ENCODE assay signal across 1 cellular context in the genomic region with DNA sequence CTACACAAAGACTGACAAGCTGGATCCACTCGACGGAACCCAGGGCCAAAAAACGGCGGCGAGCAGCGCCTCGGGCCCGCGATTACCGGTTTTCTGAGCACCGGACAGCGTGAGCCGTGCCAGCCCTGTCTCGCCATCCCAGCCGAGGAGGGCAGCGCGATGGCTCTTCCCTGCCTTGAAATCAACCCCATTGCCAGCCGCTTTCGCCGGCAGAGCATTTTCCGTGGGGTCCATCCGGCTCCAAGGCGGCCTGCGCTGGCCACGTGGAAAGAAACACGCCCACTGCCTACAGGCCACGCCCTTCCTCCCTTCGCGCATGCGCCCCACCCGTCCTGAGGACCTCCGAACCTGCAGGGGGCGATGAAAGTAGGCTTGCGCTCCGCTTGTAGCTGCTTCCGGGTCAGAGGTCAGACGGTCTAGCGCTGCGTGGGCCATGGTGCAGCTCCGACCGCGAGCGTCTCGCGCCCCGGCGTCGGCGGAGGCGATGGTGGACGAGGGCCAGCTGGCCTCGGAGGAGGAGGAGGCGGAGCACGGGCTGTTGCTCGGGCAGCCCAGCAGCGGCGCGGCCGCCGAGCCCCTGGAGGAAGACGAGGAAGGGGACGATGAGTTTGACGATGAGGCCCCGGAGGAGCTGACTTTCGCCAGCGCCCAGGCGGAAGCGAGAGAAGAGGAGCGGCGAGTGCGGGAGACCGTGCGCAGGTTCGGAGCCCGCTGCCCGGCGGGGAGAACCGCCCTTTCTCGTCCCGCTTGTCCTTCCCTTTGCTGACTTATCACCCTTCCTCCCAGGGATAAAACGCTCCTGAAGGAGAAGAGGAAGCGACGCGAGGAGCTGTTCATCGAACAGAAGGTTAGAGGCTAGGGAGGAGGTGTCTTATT.
TF ChIP-seq lines count a peak whose summit lies in the region.

A gene (plus strand): TSS at position 410 of the 876 bp plus-strand sequence. CDS start 24 bp downstream, at position 434.

TF ChIP-seq in HepG2, 621 proteins besides CTCF, POLR2A, EP300 and RAD21 (continued from another document and continues in another):
- TF ChIP-seq HOXA3 (CRISPR knock-in tag; IDR thresholded peaks at IDR 0.05) (peak; percentile 98), ZNF124 (CRISPR knock-in tag; IDR thresholded peaks at IDR 0.05) (peak; percentile 88), PCBP2 (optimal IDR thresholded peaks at IDR 0.05; ENCODE audit: low read depth, low read length, poor library complexity, severe bottlenecking) (no peak), ZNF510 (CRISPR knock-in tag; IDR thresholded peaks at IDR 0.05; ENCODE audit: low read depth) (peak; percentile 77), NFYB (CRISPR knock-in tag; IDR thresholded peaks at IDR 0.05) (peak; percentile 36; the same call in 1 of the 2 replicates), MAZ (IDR thresholded peaks at IDR 0.05; ENCODE audit: borderline replicate concordance, low read depth, low read length) (peak; percentile 38; the same call in 1 of the 2 replicates), MAZ (CRISPR knock-in tag; IDR thresholded peaks at IDR 0.05; ENCODE audit: low read depth) (peak; percentile 97), ZFP36L2 (CRISPR knock-in tag; IDR thresholded peaks at IDR 0.05) (peak; percentile 88; the same call in 1 of the 2 replicates), SP4 (CRISPR knock-in tag; IDR thresholded peaks at IDR 0.05) (peak; percentile 98), ZSCAN20 (CRISPR knock-in tag; IDR thresholded peaks at IDR 0.05; ENCODE audit: borderline replicate concordance) (0 out of 2 replicates have a peak, but pooled peaks have one; percentile 81), ZNF775 (CRISPR knock-in tag; IDR thresholded peaks at IDR 0.05; ENCODE audit: borderline replicate concordance) (peak; percentile 80; the same call in 1 of the 2 replicates), HMGA1 (CRISPR knock-in tag; conservative IDR thresholded peaks at IDR 0.05) (no peak), PITX1 (CRISPR knock-in tag; IDR thresholded peaks at IDR 0.05) (peak; percentile 85), ZNF207 (IDR thresholded peaks at IDR 0.05; ENCODE audit: borderline replicate concordance) (no peak), ZNF678 (CRISPR knock-in tag; IDR thresholded peaks at IDR 0.05) (peak; percentile 90; the same call in 1 of the 2 replicates), ZNF670 (CRISPR knock-in tag; IDR thresholded peaks at IDR 0.05; ENCODE audit: borderline replicate concordance) (peak; percentile 99), ZNF343 (CRISPR knock-in tag; IDR thresholded peaks at IDR 0.05) (peak; percentile 89), NR1H2 (CRISPR knock-in tag; IDR thresholded peaks at IDR 0.05; ENCODE audit: borderline replicate concordance, low read depth) (peak; percentile 7; the same call in 1 of the 2 replicates), KAT2B (IDR thresholded peaks at IDR 0.05; ENCODE audit: borderline replicate concordance, low read depth, low read length) (0 out of 2 replicates have a peak, but pooled peaks have one; percentile 1), PHF5A (CRISPR knock-in tag; IDR thresholded peaks at IDR 0.05; ENCODE audit: low read depth, unreplicated experiment) (peak; percentile 93), RFX5 (IDR thresholded peaks at IDR 0.05; ENCODE audit: low read depth, low read length) (peak; percentile 12; the same call in 1 of the 2 replicates), MAFK (conservative IDR thresholded peaks at IDR 0.05 in 1 of 2, IDR thresholded peaks at IDR 0.05 in 1 of 2; ENCODE audit: low read length in 2 of 2) (no peak), RFX3 (CRISPR knock-in tag; IDR thresholded peaks at IDR 0.05) (no peak), CHD2 (IDR thresholded peaks at IDR 0.05; ENCODE audit: low read depth, low read length) (peak; percentile 78), NR2F6 (IDR thresholded peaks at IDR 0.05) (peak; percentile 98), NR2F6 (CRISPR knock-in tag; IDR thresholded peaks at IDR 0.05) (peak; percentile 100), TEAD3 (CRISPR knock-in tag; optimal IDR thresholded peaks at IDR 0.05; ENCODE audit: borderline replicate concordance) (peak; percentile 78), HNRNPL (IDR thresholded peaks at IDR 0.05; ENCODE audit: low read depth, low read length) (peak; percentile 63; the same call in 1 of the 2 replicates), ZFP36 (IDR thresholded peaks at IDR 0.05; ENCODE audit: borderline replicate concordance, low read depth, low read length, partially characterized antibody) (no peak), ZNF292 (CRISPR knock-in tag; IDR thresholded peaks at IDR 0.05; ENCODE audit: borderline replicate concordance, low read depth) (peak; percentile 83), SMYD3 (CRISPR knock-in tag; IDR thresholded peaks at IDR 0.05) (peak; percentile 97), RXRA (CRISPR knock-in tag; IDR thresholded peaks at IDR 0.05) (peak; percentile 94), ZBTB7B (CRISPR knock-in tag; IDR thresholded peaks at IDR 0.05) (peak; percentile 84), HOXA7 (CRISPR knock-in tag; IDR thresholded peaks at IDR 0.05) (peak; percentile 93; the same call in 1 of the 2 replicates), FOXJ3 (CRISPR knock-in tag; IDR thresholded peaks at IDR 0.05; ENCODE audit: borderline replicate concordance) (peak; percentile 80; the same call in 1 of the 2 replicates), ZNF367 (CRISPR knock-in tag; IDR thresholded peaks at IDR 0.05; ENCODE audit: borderline replicate concordance) (peak; percentile 23; the same call in 1 of the 2 replicates), ATRX (CRISPR knock-in tag; IDR thresholded peaks at IDR 0.05; ENCODE audit: borderline replicate concordance) (no peak), ZNF564 (CRISPR knock-in tag; IDR thresholded peaks at IDR 0.05) (peak; percentile 81), ZNF205 (CRISPR knock-in tag; IDR thresholded peaks at IDR 0.05) (peak; percentile 95), ZNF432 (CRISPR knock-in tag; IDR thresholded peaks at IDR 0.05; ENCODE audit: borderline replicate concordance) (no peak), ZBTB21 (CRISPR knock-in tag; IDR thresholded peaks at IDR 0.05) (no peak), KLF13 (CRISPR knock-in tag; IDR thresholded peaks at IDR 0.05) (peak; percentile 65), ESRRA (CRISPR knock-in tag; IDR thresholded peaks at IDR 0.05; ENCODE audit: low read depth) (peak; percentile 68; the same call in 1 of the 2 replicates), RELA (CRISPR knock-in tag; IDR thresholded peaks at IDR 0.05) (no peak)
- TF ChIP-seq, protein P1, sequence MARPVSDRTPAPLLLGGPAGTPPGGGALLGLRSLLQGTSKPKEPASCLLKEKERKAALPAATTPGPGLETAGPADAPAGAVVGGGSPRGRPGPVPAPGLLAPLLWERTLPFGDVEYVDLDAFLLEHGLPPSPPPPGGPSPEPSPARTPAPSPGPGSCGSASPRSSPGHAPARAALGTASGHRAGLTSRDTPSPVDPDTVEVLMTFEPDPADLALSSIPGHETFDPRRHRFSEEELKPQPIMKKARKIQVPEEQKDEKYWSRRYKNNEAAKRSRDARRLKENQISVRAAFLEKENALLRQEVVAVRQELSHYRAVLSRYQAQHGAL (CRISPR knock-in tag; IDR thresholded peaks at IDR 0.05; ENCODE audit: not compliant biosample characterization): peak; percentile 95
- TF ChIP-seq, protein P2, sequence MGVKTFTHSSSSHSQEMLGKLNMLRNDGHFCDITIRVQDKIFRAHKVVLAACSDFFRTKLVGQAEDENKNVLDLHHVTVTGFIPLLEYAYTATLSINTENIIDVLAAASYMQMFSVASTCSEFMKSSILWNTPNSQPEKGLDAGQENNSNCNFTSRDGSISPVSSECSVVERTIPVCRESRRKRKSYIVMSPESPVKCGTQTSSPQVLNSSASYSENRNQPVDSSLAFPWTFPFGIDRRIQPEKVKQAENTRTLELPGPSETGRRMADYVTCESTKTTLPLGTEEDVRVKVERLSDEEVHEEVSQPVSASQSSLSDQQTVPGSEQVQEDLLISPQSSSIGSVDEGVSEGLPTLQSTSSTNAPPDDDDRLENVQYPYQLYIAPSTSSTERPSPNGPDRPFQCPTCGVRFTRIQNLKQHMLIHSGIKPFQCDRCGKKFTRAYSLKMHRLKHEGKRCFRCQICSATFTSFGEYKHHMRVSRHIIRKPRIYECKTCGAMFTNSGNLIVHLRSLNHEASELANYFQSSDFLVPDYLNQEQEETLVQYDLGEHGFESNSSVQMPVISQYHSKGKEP (CRISPR knock-in tag; IDR thresholded peaks at IDR 0.05): peak; percentile 20; the same call in 1 of the 2 replicates
- TF ChIP-seq, protein P3, sequence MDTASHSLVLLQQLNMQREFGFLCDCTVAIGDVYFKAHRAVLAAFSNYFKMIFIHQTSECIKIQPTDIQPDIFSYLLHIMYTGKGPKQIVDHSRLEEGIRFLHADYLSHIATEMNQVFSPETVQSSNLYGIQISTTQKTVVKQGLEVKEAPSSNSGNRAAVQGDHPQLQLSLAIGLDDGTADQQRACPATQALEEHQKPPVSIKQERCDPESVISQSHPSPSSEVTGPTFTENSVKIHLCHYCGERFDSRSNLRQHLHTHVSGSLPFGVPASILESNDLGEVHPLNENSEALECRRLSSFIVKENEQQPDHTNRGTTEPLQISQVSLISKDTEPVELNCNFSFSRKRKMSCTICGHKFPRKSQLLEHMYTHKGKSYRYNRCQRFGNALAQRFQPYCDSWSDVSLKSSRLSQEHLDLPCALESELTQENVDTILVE (CRISPR knock-in tag; IDR thresholded peaks at IDR 0.05): peak; percentile 99
- TF ChIP-seq, protein P4, sequence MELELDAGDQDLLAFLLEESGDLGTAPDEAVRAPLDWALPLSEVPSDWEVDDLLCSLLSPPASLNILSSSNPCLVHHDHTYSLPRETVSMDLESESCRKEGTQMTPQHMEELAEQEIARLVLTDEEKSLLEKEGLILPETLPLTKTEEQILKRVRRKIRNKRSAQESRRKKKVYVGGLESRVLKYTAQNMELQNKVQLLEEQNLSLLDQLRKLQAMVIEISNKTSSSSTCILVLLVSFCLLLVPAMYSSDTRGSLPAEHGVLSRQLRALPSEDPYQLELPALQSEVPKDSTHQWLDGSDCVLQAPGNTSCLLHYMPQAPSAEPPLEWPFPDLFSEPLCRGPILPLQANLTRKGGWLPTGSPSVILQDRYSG (CRISPR knock-in tag; IDR thresholded peaks at IDR 0.05): peak; percentile 80; the same call in 1 of the 2 replicates
- TF ChIP-seq, protein P5, sequence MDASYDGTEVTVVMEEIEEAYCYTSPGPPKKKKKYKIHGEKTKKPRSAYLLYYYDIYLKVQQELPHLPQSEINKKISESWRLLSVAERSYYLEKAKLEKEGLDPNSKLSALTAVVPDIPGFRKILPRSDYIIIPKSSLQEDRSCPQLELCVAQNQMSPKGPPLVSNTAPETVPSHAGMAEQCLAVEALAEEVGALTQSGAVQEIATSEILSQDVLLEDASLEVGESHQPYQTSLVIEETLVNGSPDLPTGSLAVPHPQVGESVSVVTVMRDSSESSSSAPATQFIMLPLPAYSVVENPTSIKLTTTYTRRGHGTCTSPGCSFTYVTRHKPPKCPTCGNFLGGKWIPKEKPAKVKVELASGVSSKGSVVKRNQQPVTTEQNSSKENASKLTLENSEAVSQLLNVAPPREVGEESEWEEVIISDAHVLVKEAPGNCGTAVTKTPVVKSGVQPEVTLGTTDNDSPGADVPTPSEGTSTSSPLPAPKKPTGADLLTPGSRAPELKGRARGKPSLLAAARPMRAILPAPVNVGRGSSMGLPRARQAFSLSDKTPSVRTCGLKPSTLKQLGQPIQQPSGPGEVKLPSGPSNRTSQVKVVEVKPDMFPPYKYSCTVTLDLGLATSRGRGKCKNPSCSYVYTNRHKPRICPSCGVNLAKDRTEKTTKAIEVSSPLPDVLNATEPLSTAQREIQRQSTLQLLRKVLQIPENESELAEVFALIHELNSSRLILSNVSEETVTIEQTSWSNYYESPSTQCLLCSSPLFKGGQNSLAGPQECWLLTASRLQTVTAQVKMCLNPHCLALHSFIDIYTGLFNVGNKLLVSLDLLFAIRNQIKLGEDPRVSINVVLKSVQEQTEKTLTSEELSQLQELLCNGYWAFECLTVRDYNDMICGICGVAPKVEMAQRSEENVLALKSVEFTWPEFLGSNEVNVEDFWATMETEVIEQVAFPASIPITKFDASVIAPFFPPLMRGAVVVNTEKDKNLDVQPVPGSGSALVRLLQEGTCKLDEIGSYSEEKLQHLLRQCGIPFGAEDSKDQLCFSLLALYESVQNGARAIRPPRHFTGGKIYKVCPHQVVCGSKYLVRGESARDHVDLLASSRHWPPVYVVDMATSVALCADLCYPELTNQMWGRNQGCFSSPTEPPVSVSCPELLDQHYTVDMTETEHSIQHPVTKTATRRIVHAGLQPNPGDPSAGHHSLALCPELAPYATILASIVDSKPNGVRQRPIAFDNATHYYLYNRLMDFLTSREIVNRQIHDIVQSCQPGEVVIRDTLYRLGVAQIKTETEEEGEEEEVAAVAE (CRISPR knock-in tag; IDR thresholded peaks at IDR 0.05; ENCODE audit: borderline replicate concordance): peak; percentile 95; the same call in 1 of the 2 replicates
- TF ChIP-seq, protein P6, sequence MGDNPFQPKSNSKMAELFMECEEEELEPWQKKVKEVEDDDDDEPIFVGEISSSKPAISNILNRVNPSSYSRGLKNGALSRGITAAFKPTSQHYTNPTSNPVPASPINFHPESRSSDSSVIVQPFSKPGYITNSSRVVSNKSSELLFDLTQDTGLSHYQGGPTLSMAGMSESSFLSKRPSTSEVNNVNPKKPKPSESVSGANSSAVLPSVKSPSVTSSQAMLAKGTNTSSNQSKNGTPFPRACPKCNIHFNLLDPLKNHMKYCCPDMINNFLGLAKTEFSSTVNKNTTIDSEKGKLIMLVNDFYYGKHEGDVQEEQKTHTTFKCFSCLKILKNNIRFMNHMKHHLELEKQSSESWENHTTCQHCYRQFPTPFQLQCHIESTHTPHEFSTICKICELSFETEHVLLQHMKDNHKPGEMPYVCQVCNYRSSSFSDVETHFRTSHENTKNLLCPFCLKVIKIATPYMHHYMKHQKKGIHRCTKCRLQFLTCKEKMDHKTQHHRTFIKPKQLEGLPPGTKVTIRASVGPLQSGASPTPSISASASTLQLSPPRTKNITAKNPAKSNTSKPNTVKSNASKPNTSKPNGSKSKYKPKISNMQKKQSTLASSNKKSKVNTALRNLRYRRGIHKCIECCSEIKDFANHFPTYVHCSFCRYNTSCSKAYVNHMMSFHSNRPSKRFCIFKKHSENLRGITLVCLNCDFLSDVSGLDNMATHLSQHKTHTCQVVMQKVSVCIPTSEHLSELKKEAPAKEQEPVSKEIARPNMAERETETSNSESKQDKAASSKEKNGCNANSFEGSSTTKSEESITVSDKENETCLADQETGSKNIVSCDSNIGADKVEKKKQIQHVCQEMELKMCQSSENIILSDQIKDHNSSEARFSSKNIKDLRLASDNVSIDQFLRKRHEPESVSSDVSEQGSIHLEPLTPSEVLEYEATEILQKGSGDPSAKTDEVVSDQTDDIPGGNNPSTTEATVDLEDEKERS (CRISPR knock-in tag; IDR thresholded peaks at IDR 0.05): peak; percentile 90
- TF ChIP-seq, protein P7, sequence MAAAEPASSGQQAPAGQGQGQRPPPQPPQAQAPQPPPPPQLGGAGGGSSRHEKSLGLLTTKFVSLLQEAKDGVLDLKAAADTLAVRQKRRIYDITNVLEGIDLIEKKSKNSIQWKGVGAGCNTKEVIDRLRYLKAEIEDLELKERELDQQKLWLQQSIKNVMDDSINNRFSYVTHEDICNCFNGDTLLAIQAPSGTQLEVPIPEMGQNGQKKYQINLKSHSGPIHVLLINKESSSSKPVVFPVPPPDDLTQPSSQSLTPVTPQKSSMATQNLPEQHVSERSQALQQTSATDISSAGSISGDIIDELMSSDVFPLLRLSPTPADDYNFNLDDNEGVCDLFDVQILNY (CRISPR knock-in tag; conservative IDR thresholded peaks at IDR 0.05): 0 out of 2 replicates have a peak, but pooled peaks have one; percentile 51
